In the genomic region with DNA sequence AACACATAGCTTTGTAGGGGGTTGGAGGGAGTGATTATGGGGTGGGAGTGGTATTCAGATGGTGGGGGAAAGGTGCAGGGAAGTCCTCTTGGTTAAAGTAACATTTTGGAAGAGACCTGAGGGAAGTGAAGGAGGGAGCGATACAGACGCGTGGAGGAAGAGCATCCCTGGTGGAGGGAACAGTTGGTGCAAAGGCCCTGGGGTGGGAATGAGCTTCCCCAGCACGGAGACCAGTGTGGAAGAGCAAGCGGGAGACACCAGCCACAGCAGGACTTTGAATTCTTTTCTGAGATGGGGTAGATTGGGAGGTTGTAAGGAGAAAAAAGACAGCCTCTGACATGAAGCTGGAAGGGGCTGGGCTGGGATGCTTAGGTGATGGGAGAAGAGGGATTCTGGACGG, we compare ENCODE assay signal across 1 cellular context.
A peak's percentile ranks its signal among the peaks of the same experiment; 100 is the strongest.
TF ChIP-seq lines count a peak whose summit lies in the region.

No MANE protein-coding gene starts in this region.

TF ChIP-seq in K562, 482 proteins besides CTCF, POLR2A, EP300 and RAD21:
- TF ChIP-seq BCOR (IDR thresholded peaks at IDR 0.05), result peak; percentile 55; the same call in 1 of the 2 replicates
- peak; percentile 77 for TF ChIP-seq RBM25 (IDR thresholded peaks at IDR 0.05; ENCODE audit: low read depth, low read length, severe bottlenecking)
- TF ChIP-seq RBM17 (IDR thresholded peaks at IDR 0.05; ENCODE audit: borderline replicate concordance, low read depth, low read length), result no peak
